In genomic region chr4:108149588-108150380, GRCh38 we compare ENCODE assay signal across 1 cellular context.
TF ChIP-seq lines count a peak whose summit lies in the region.

No MANE protein-coding gene starts in this region.

TF ChIP-seq in HepG2, 621 proteins besides CTCF, POLR2A, EP300 and RAD21:
- TF ChIP-seq, protein P1, sequence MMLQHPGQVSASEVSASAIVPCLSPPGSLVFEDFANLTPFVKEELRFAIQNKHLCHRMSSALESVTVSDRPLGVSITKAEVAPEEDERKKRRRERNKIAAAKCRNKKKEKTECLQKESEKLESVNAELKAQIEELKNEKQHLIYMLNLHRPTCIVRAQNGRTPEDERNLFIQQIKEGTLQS (CRISPR knock-in tag; IDR thresholded peaks at IDR 0.05), result no peak
- TF ChIP-seq RFXAP (CRISPR knock-in tag; IDR thresholded peaks at IDR 0.05; ENCODE audit: borderline replicate concordance), result no peak
- no peak for TF ChIP-seq BHLHE40 (IDR thresholded peaks at IDR 0.05; ENCODE audit: low read length)
- no peak for TF ChIP-seq ZNF552 (CRISPR knock-in tag; IDR thresholded peaks at IDR 0.05; ENCODE audit: borderline replicate concordance)
- TF ChIP-seq SMYD3 (CRISPR knock-in tag; IDR thresholded peaks at IDR 0.05), result no peak
- no peak for TF ChIP-seq ZNF460 (CRISPR knock-in tag; IDR thresholded peaks at IDR 0.05; ENCODE audit: borderline replicate concordance)
- TF ChIP-seq ZNF615 (CRISPR knock-in tag; IDR thresholded peaks at IDR 0.05; ENCODE audit: borderline replicate concordance), result no peak
- TF ChIP-seq ZSCAN22 (CRISPR knock-in tag; IDR thresholded peaks at IDR 0.05), result no peak
TF ChIP-seq in HepG2: peak in this region for 0.
